11 cellular contexts compared by ENCODE assay signal in the genomic region with DNA sequence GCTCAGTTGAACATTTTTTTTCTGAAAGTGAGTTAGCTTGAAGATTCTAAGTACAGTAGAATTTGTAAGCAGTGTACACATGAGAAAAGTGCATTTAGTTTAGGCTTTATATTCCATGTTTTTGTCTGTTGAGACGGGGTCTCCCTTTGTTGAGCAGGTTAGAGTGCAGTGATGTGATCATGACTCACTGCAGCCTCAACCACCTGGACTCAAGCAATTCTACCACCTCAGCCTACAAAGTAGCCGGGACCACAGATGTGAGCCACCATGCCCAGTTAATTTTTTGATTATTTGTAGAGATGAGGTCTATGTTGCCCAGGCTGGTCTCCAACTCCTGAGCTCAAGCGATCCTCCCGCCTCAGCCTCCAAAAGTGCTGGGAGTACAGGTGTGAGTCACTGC. TPM values are rescaled to one million over a fixed set of nuclear protein-coding genes. Genes with fewer than 3 reads are reported as not detected.
DNase-seq lines count a peak whose midpoint lies in the region; ATAC-seq, FAIRE-seq and TF ChIP-seq lines count a peak whose summit lies in the region.
"Had no signal": no experiment of that assay in that cellular context is flagged by ENCODE, and none has a peak within 500 bp of the region (broad histone marks: within the 10 kb centered on the region; RNA-seq: fewer than 3 reads in every experiment).

No MANE protein-coding gene starts in this region.

- H3K4me3 ChIP-seq in A549 (no peak overlapping the region), gastrocnemius medialis (no peak overlapping the region)
- H3K4me3 ChIP-seq: GM23338, HAP-1 had no signal

- POLR2A ChIA-PET in A549 (lab: Yijun Ruan, JAX) (no interaction called here), WTC11 (lab: Charles Lee) (no interaction called here)

- no peak overlapping the region for H3K4me2 ChIP-seq in A549
- H3K4me2 ChIP-seq: GM23338 had no signal

- CTCF ChIA-PET in A549 (lab: Yijun Ruan, JAX) = interaction anchor here (0.7 to 2.4 kb wide), 5 partner anchors 10 to 208 kb away, joined by 3 to 12 read pairs (median 3); no protein-coding TSS in a partner anchor
- CTCF ChIA-PET in WTC11 (lab: Charles Lee) = no interaction called here

- H3K27me3 Mint-ChIP-seq in WTC11 (ENCODE audit: low read depth) = no peaks in the 10 kb centered on the region
- H3K27me3 Mint-ChIP-seq in endothelial cell (ENCODE audit: unreplicated experiment) = peaks cover 2% of the 10 kb centered on the region
- H3K27me3 Mint-ChIP-seq: CD8-positive, alpha-beta memory T cell had no signal

- in situ Hi-C loops in gastrocnemius medialis (cut with MboI; ENCODE audit: low sequenced_read_pairs in 4 of 4) = loop anchor here in 1 of 4 donors (25.0 kb wide), 1 partner anchor 149 kb away; no protein-coding TSS in a partner anchor

- H3K4me1 Mint-ChIP-seq in WTC11 (peaks cover 4% of the 10 kb centered on the region), endothelial cell (ENCODE audit: unreplicated experiment) (peaks cover 5% of the 10 kb centered on the region)

- peaks cover 5% of the 10 kb centered on the region; the same call in 2 of the 3 replicates for H3K4me1 ChIP-seq in A549
- H3K4me1 ChIP-seq in gastrocnemius medialis = no peaks in the 10 kb centered on the region
- H3K4me1 ChIP-seq: Caco-2 had no signal

- TF ChIP-seq POLR2A in A549 (IDR thresholded peaks at IDR 0.05; ENCODE audit: low read length) (no peak), gastrocnemius medialis (IDR thresholded peaks at IDR 0.05) (no peak)

- 0 out of 2 replicates have a peak overlapping the region, but pooled peaks have one; percentile 9 for H3K27ac Mint-ChIP-seq in WTC11
- H3K27ac Mint-ChIP-seq in endothelial cell (ENCODE audit: unreplicated experiment) = no peak overlapping the region
- H3K27ac Mint-ChIP-seq: GM23338 had no signal

- TF ChIP-seq RAD21 in A549 (conservative IDR thresholded peaks at IDR 0.05 in 1 of 2, IDR thresholded peaks at IDR 0.05 in 1 of 2) = no peak

- H3K9me3 ChIP-seq in A549 (no peaks in the 10 kb centered on the region), gastrocnemius medialis (no peaks in the 10 kb centered on the region)
- H3K9me3 ChIP-seq: HAP-1 had no signal

- H3K27ac ChIP-seq in A549 (no peak overlapping the region), gastrocnemius medialis (no peak overlapping the region)

- no peaks in the 10 kb centered on the region for H3K27me3 ChIP-seq in gastrocnemius medialis

- no peaks in the 10 kb centered on the region for H3K36me3 ChIP-seq in gastrocnemius medialis

- no peak for ATAC-seq in A549
- no peak for ATAC-seq in WTC11
- ATAC-seq in GM18511 (IDR thresholded peaks at IDR 0.05; ENCODE audit: unreplicated experiment) = no peak
- no peak for ATAC-seq in gastrocnemius medialis
- ATAC-seq: GM23338 had no signal

- H3K4me3 Mint-ChIP-seq in WTC11 = no peak overlapping the region
- H3K4me3 Mint-ChIP-seq in endothelial cell (ENCODE audit: unreplicated experiment) = no peak overlapping the region
- H3K4me3 Mint-ChIP-seq: CD8-positive, alpha-beta memory T cell; GM23338 had no signal

- FAIRE-seq in A549 (lab: Jason Lieb, UNC) = peak; percentile 43

- H3K9me3 Mint-ChIP-seq in WTC11 (no peaks in the 10 kb centered on the region), endothelial cell (ENCODE audit: unreplicated experiment) (no peaks in the 10 kb centered on the region)
- H3K9me3 Mint-ChIP-seq: CD8-positive, alpha-beta memory T cell; GM23338 had no signal

- H3K36me3 Mint-ChIP-seq in WTC11 (peaks cover 5% of the 10 kb centered on the region; the same call in 1 of the 2 replicates), endothelial cell (ENCODE audit: low read depth, unreplicated experiment) (no peaks in the 10 kb centered on the region)

- DNase-seq in A549 (ENCODE audit: low read depth in 1 of 2, low spot score in 1 of 2) = no peak
- peak; percentile 20 for DNase-seq in HT1080 (ENCODE audit: low read depth)
- no peak for DNase-seq in WTC11 (ENCODE audit: low spot score)
- DNase-seq in kidney tubule cell (ENCODE audit: low spot score) = peak; percentile 31
- no peak for DNase-seq in gastrocnemius medialis
- no peak for DNase-seq in endothelial cell (ENCODE audit: low spot score)
- DNase-seq: Caco-2; CD8-positive, alpha-beta memory T cell had no signal

- TF ChIP-seq CTCF in A549 (IDR thresholded peaks at IDR 0.05) (no peak), WTC11 (IDR thresholded peaks at IDR 0.05) (no peak), gastrocnemius medialis (IDR thresholded peaks at IDR 0.05 in 4 of 5, conservative IDR thresholded peaks at IDR 0.05 in 1 of 5) (no peak), endothelial cell (IDR thresholded peaks at IDR 0.05; ENCODE audit: unreplicated experiment) (no peak)

- intact Hi-C loops in gastrocnemius medialis (cut with DNase I; ENCODE audit: low total_unique reads) = no loop called here

- TF ChIP-seq EP300 in A549 (IDR thresholded peaks at IDR 0.05) = no peak

- WGBS in A549 (ENCODE audit: missing lambda C conversion rate) = 92% methylated on average over 4 of the region's 4 CpGs

TF ChIP-seq in A549, 52 proteins besides CTCF, POLR2A, EP300 and RAD21 (continues in another document):
- no peak for TF ChIP-seq SMC3 (IDR thresholded peaks at IDR 0.05)

TF ChIP-seq in WTC11, 78 proteins besides CTCF, POLR2A, EP300 and RAD21 (continues in another document):
- TF ChIP-seq, protein P1, sequence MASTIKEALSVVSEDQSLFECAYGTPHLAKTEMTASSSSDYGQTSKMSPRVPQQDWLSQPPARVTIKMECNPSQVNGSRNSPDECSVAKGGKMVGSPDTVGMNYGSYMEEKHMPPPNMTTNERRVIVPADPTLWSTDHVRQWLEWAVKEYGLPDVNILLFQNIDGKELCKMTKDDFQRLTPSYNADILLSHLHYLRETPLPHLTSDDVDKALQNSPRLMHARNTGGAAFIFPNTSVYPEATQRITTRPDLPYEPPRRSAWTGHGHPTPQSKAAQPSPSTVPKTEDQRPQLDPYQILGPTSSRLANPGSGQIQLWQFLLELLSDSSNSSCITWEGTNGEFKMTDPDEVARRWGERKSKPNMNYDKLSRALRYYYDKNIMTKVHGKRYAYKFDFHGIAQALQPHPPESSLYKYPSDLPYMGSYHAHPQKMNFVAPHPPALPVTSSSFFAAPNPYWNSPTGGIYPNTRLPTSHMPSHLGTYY (CRISPR knock-in tag; IDR thresholded peaks at IDR 0.05) = no peak
- TF ChIP-seq, protein P2, sequence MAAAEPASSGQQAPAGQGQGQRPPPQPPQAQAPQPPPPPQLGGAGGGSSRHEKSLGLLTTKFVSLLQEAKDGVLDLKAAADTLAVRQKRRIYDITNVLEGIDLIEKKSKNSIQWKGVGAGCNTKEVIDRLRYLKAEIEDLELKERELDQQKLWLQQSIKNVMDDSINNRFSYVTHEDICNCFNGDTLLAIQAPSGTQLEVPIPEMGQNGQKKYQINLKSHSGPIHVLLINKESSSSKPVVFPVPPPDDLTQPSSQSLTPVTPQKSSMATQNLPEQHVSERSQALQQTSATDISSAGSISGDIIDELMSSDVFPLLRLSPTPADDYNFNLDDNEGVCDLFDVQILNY (CRISPR knock-in tag; IDR thresholded peaks at IDR 0.05) = no peak
- TF ChIP-seq, protein P3, sequence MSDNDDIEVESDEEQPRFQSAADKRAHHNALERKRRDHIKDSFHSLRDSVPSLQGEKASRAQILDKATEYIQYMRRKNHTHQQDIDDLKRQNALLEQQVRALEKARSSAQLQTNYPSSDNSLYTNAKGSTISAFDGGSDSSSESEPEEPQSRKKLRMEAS (CRISPR knock-in tag; IDR thresholded peaks at IDR 0.05) = no peak
- TF ChIP-seq EMX1 (CRISPR knock-in tag; IDR thresholded peaks at IDR 0.05) (no peak), JUN (CRISPR knock-in tag; IDR thresholded peaks at IDR 0.05) (no peak)

RNA-seq across cellular contexts. Expression of gene CSNK1G1, which starts 5.3 kb away (rescaled TPM):
- polyA plus RNA-seq in A549 (2011; rRNA removed) (31.8 and 36.3 TPM in 2 replicates), A549 (2017; fragmentation: RNase III; extraction: RNeasy Plus Mini Kit Qiagen cat#74134 plus additional on column Dnase treatment) (10.4 to 12.5 TPM (median 11.0 TPM) in 3 replicates)
- polyA plus RNA-seq in A549 (2012; cell fraction: cytosol; rRNA removed) = 5.2 and 6.9 TPM in 2 replicates
- polyA plus RNA-seq in A549 (2012; cell fraction: nucleus; rRNA removed) = 4.8 and 6.0 TPM in 2 replicates
- 48.8 and 50.5 TPM in 2 replicates for polyA minus RNA-seq in A549 (2011; rRNA and poly(A)+ RNA removed)
- 10.0 and 15.0 TPM in 2 replicates for total RNA-seq in HT1080 (2014; rRNA removed; shearing (Covaris generic))
- polyA plus RNA-seq in HT1080 (2015; cell fraction: cytosol; rRNA removed) = 12.0 and 12.8 TPM in 2 replicates
- 14.3 and 15.9 TPM in 2 replicates for polyA plus RNA-seq in HT1080 (2015; cell fraction: nucleus; rRNA removed)
- total RNA-seq in WTC11 (2021) (14.9 to 19.3 TPM (median 15.3 TPM) in 3 replicates), gastrocnemius medialis (10 to 100 TPM in 1 of 4 donors, 1 to 10 TPM in 3; 5.3 to 26.6 (median 6.5) TPM), endothelial cell (ENCODE audit: unreplicated experiment) (22.9 TPM)

RNA-seq across cellular contexts. Expression of gene PCLAF, which starts 20.0 kb away (rescaled TPM):
- polyA plus RNA-seq in A549 (2011; rRNA removed) (452 and 457 TPM in 2 replicates), A549 (2017; fragmentation: RNase III; extraction: RNeasy Plus Mini Kit Qiagen cat#74134 plus additional on column Dnase treatment) (204 to 221 TPM (median 218 TPM) in 3 replicates)
- polyA plus RNA-seq in A549 (2012; cell fraction: cytosol; rRNA removed) = 181 and 206 TPM in 2 replicates
- 37.2 and 65.0 TPM in 2 replicates for polyA plus RNA-seq in A549 (2012; cell fraction: nucleus; rRNA removed)
- 24.9 and 70.3 TPM in 2 replicates for polyA minus RNA-seq in A549 (2011; rRNA and poly(A)+ RNA removed)
- 52.0 and 120 TPM in 2 replicates for total RNA-seq in HT1080 (2014; rRNA removed; shearing (Covaris generic))
- 177 and 196 TPM in 2 replicates for polyA plus RNA-seq in HT1080 (2015; cell fraction: cytosol; rRNA removed)
- 125 and 130 TPM in 2 replicates for polyA plus RNA-seq in HT1080 (2015; cell fraction: nucleus; rRNA removed)
- total RNA-seq in WTC11 (2021) (27.2 to 41.6 TPM (median 41.5 TPM) in 3 replicates), gastrocnemius medialis (1 to 10 TPM in 1 of 4 donors, not detected in 3; 1.6 TPM), endothelial cell (ENCODE audit: unreplicated experiment) (7.0 TPM)
- polyA plus RNA-seq: CD8-positive, alpha-beta memory T cell had no signal

RNA-seq across cellular contexts. Expression of gene TRIP4, which starts 26.4 kb away (rescaled TPM):
- polyA plus RNA-seq in A549 (2011; rRNA removed) = 30.0 and 34.9 TPM in 2 replicates
- 10.8 and 11.0 TPM in 2 replicates for polyA plus RNA-seq in A549 (2012; cell fraction: cytosol; rRNA removed)
- polyA plus RNA-seq in A549 (2012; cell fraction: nucleus; rRNA removed) = 5.6 and 8.9 TPM in 2 replicates
- 24.8 to 31.0 TPM (median 27.7 TPM) in 3 replicates for polyA plus RNA-seq in A549 (2017; fragmentation: RNase III; extraction: RNeasy Plus Mini Kit Qiagen cat#74134 plus additional on column Dnase treatment)
- 16.3 and 19.0 TPM in 2 replicates for polyA minus RNA-seq in A549 (2011; rRNA and poly(A)+ RNA removed)
- 5.4 and 6.3 TPM in 2 replicates for total RNA-seq in HT1080 (2014; rRNA removed; shearing (Covaris generic))
- 7.9 and 10.3 TPM in 2 replicates for polyA plus RNA-seq in HT1080 (2015; cell fraction: cytosol; rRNA removed)
- polyA plus RNA-seq in HT1080 (2015; cell fraction: nucleus; rRNA removed) = 14.0 and 15.1 TPM in 2 replicates
- total RNA-seq in WTC11 (2021) = 12.9 to 15.7 TPM (median 15.4 TPM) in 3 replicates
- total RNA-seq in gastrocnemius medialis = 1 to 10 TPM; 1.9 to 5.3 (median 3.4) TPM
- 46.1 TPM for total RNA-seq in endothelial cell (ENCODE audit: unreplicated experiment)

Comparison
In these comparisons a context has a peak if more than half of its experiments do, and no peak if none do; other contexts are left out.
1. DNase-seq: peak in HT1080 (single experiment) and kidney tubule cell (single experiment); none in A549 (0 of 2), WTC11 (single experiment), gastrocnemius medialis (0 of 2) and endothelial cell (single experiment).